ENCODE assay signal across 10 cellular contexts in genomic region chr12:96070670-96071279, GRCh38. TPM values are rescaled to one million over a fixed set of nuclear protein-coding genes. Genes with fewer than 3 reads are reported as not detected.
DNase-seq lines count a peak whose midpoint lies in the region; ATAC-seq and TF ChIP-seq lines count a peak whose summit lies in the region.
"Had no signal": no experiment of that assay in that cellular context is flagged by ENCODE, and none has a peak within 500 bp of the region (broad histone marks: within the 10 kb centered on the region; RNA-seq: fewer than 3 reads in every experiment).

No MANE protein-coding gene starts in this region.

- no peaks in the 10 kb centered on the region for H3K36me3 Mint-ChIP-seq in naive B cell

- no peaks in the 10 kb centered on the region for H3K79me2 ChIP-seq in SK-N-SH (ENCODE audit: insufficient read depth)

- H3K27me3 ChIP-seq in SK-N-SH (ENCODE audit: insufficient read depth), result no peaks in the 10 kb centered on the region; the same call in 1 of the 2 replicates

- H3K4me1 Mint-ChIP-seq in naive B cell, result peaks cover 15 to 17% (median 17%) of the 10 kb centered on the region in 3 donors

- peak overlapping the region in 3 of 8 donors; percentile 9 to 69 (median 20) for H3K4me3 Mint-ChIP-seq in naive B cell

- CTCF ChIA-PET in SK-N-SH (lab: Yijun Ruan, JAX), result interaction anchor here (0.6 to 1.8 kb wide), 2 partner anchors 12 to 144 kb away, joined by 3 to 9 read pairs; no protein-coding TSS in a partner anchor

- H3K4me2 ChIP-seq in SK-N-SH, result no peak overlapping the region

- no peaks in the 10 kb centered on the region for H3K9me2 ChIP-seq in SK-N-SH

- no peak for TF ChIP-seq CTCF in SK-N-SH (IDR thresholded peaks at IDR 0.05)

- no peak for TF ChIP-seq RAD21 in SK-N-SH (IDR thresholded peaks at IDR 0.05; ENCODE audit: low read length)

- H4K20me1 ChIP-seq in SK-N-SH (ENCODE audit: insufficient read depth), result no peaks in the 10 kb centered on the region

- no peaks in the 10 kb centered on the region for H3K4me1 ChIP-seq in SK-N-SH (ENCODE audit: control insufficient read depth in 1 of 2, insufficient read depth in 2 of 2, low read depth in 1 of 2, low read length in 1 of 2)

- H3K27me3 Mint-ChIP-seq in naive B cell, result peaks cover 0 to 3% (median 0%) of the 10 kb centered on the region in 3 donors

- 81% methylated on average over 7 of the region's 7 CpGs for WGBS in SK-N-SH (ENCODE audit: low lambda C conversion rate)

- ATAC-seq in SK-N-SH treated with all-trans-retinoic acid at 6 μM for 48 hours, result no peak
- ATAC-seq in naive B cell (ENCODE audit: low read depth in 2 of 2), result peak; percentile 23 to 61

- no peak for TF ChIP-seq EP300 in SK-N-SH (IDR thresholded peaks at IDR 0.05; ENCODE audit: borderline replicate concordance in 1 of 2, low read depth in 1 of 2, low read length in 1 of 2)

- H3K9me3 ChIP-seq in SK-N-SH, result no peaks in the 10 kb centered on the region

- H3K4me3 ChIP-seq in SK-N-SH (ENCODE audit: low read depth in 2 of 2, low read length in 1 of 2), result no peak overlapping the region
- H3K4me3 ChIP-seq: lung had no signal

- H3F3A ChIP-seq in SK-N-SH (replicated peaks; ENCODE audit: insufficient read depth), result no peaks in the 10 kb centered on the region

- no peaks in the 10 kb centered on the region for H3K36me3 ChIP-seq in SK-N-SH (replicated peaks in 1 of 2; ENCODE audit: control insufficient read depth in 1 of 2, insufficient read depth in 2 of 2, low read length in 1 of 2)

- H3K9me3 Mint-ChIP-seq in naive B cell, result no peaks in the 10 kb centered on the region

- no peak overlapping the region for H2AFZ ChIP-seq in SK-N-SH (ENCODE audit: low read depth)

- H3K27ac ChIP-seq in SK-N-SH (ENCODE audit: low read depth in 2 of 2, low read length in 1 of 2), result no peak overlapping the region
- H3K27ac ChIP-seq: VCaP had no signal

- POLR2A ChIA-PET in SK-N-SH (lab: Yijun Ruan, JAX), result no interaction called here

- peak; percentile 23 for DNase-seq in SK-N-SH
- peak; percentile 29 for DNase-seq in HT-29 (ENCODE audit: low spot score)
- DNase-seq in astrocyte of the hippocampus (ENCODE audit: low read depth, low spot score), result peak; percentile 34
- DNase-seq in naive B cell, result no peak
- DNase-seq in A172 (ENCODE audit: low spot score), result no peak
- DNase-seq in NCI-H187 treated with DMSO at 0.1 percent for 48 hours (lab: John Stamatoyannopoulos, UW), result no peak
- no peak for DNase-seq in NK-92 treated with Interleukin-12 subunit alpha and Interleukin-12 subunit beta, amount 100 ng/mL, for 24 hours (lab: John Stamatoyannopoulos, UW)

- peak overlapping the region in 4 of 6 donors; percentile 26 to 86 (median 47) for H3K27ac Mint-ChIP-seq in naive B cell

- H3K9ac ChIP-seq in SK-N-SH, result no peak overlapping the region

TF ChIP-seq in SK-N-SH, 30 proteins besides CTCF, POLR2A, EP300 and RAD21:
- TF ChIP-seq, protein P1, sequence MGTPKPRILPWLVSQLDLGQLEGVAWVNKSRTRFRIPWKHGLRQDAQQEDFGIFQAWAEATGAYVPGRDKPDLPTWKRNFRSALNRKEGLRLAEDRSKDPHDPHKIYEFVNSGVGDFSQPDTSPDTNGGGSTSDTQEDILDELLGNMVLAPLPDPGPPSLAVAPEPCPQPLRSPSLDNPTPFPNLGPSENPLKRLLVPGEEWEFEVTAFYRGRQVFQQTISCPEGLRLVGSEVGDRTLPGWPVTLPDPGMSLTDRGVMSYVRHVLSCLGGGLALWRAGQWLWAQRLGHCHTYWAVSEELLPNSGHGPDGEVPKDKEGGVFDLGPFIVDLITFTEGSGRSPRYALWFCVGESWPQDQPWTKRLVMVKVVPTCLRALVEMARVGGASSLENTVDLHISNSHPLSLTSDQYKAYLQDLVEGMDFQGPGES (IDR thresholded peaks at IDR 0.05; ENCODE audit: low read depth, low read length), result no peak
- no peak for TF ChIP-seq RFX5 (IDR thresholded peaks at IDR 0.05; ENCODE audit: low read length)
- no peak for TF ChIP-seq SIN3A (IDR thresholded peaks at IDR 0.05; ENCODE audit: borderline replicate concordance, low read depth, low read length)
- no peak for TF ChIP-seq USF1 (IDR thresholded peaks at IDR 0.05; ENCODE audit: borderline replicate concordance, low read depth)
- no peak for TF ChIP-seq TCF12 (IDR thresholded peaks at IDR 0.05)

TF ChIP-seq in SK-N-SH treated with all-trans-retinoic acid at 6 μM for 48 hours, 23 proteins besides CTCF, POLR2A, EP300 and RAD21:
- TF ChIP-seq ZFP30 (CRISPR knock-in tag; IDR thresholded peaks at IDR 0.05) (no peak), ZNF70 (CRISPR knock-in tag; IDR thresholded peaks at IDR 0.05) (no peak), BACH2 (CRISPR knock-in tag; IDR thresholded peaks at IDR 0.05; ENCODE audit: borderline replicate concordance) (no peak), TSHZ2 (CRISPR knock-in tag; IDR thresholded peaks at IDR 0.05) (no peak), PATZ1 (CRISPR knock-in tag; IDR thresholded peaks at IDR 0.05; ENCODE audit: borderline replicate concordance) (no peak), ZFP3 (CRISPR knock-in tag; IDR thresholded peaks at IDR 0.05) (no peak), CSDC2 (CRISPR knock-in tag; IDR thresholded peaks at IDR 0.05) (no peak), ESRRG (CRISPR knock-in tag; IDR thresholded peaks at IDR 0.05) (no peak), POU6F1 (CRISPR knock-in tag; IDR thresholded peaks at IDR 0.05; ENCODE audit: borderline replicate concordance, low read depth) (no peak), CREB5 (CRISPR knock-in tag; IDR thresholded peaks at IDR 0.05; ENCODE audit: low read depth) (no peak)
TF ChIP-seq in SK-N-SH treated with all-trans-retinoic acid at 6 μM for 48 hours: peak in this region for 0.

RNA-seq across cellular contexts. Expression of gene LTA4H, which starts 35.4 kb away (rescaled TPM):
- polyA plus RNA-seq in SK-N-SH (2012; rRNA removed), result 55.9 and 71.5 TPM in 2 replicates
- polyA plus RNA-seq in SK-N-SH (2012; cell fraction: cytosol; rRNA removed), result 77.7 and 84.1 TPM in 2 replicates
- polyA plus RNA-seq in SK-N-SH (2012; cell fraction: nucleus; rRNA removed), result 48.2 and 103 TPM in 2 replicates
- total RNA-seq in HT-29 (2014; rRNA removed; shearing (Covaris generic)), result 35.0 and 38.2 TPM in 2 replicates
- polyA plus RNA-seq in naive B cell (ENCODE audit: low read depth in 6 of 6), result 100 to 1,000 TPM; 203 to 338 (median 258) TPM
- 87.0 and 92.3 TPM in 2 replicates for total RNA-seq in A172 (2014; rRNA removed; shearing (Covaris generic))

Comparison
In these comparisons a context has a peak if more than half of its experiments do, and no peak if none do; other contexts are left out.
1. DNase-seq: peak in SK-N-SH (single experiment), HT-29 (single experiment) and astrocyte of the hippocampus (single experiment); none in naive B cell (single experiment), A172 (single experiment), NCI-H187 treated with DMSO at 0.1 percent for 48 hours (single experiment) and NK-92 treated with Interleukin-12 subunit alpha and Interleukin-12 subunit beta, amount 100 ng/mL, for 24 hours (single experiment).